In the genomic region with DNA sequence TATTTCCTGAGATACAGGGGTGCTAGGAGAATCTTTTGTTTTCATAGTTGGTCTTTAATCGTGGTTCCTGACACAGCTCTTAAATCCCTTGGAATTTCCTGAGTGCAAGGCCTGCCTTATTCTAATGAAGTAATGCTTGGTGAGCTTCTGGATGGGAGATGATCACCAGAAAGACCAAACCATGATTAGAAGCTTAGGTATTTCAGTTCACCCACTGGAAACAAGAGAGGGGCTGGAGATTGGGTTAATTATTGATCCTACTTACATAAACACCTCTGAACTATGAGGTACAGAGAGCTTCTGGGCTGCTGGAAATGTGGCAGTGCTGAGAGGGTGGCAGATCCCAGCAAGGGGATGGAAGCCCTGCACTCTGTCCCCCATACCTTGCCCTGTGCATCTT, we compare ENCODE assay signal across 19 cellular contexts.
"Had no signal": no experiment of that assay in that cellular context is flagged by ENCODE, and none has a peak within 500 bp of the region (broad histone marks: within the 10 kb centered on the region; RNA-seq: fewer than 3 reads in every experiment).

No MANE protein-coding gene starts in this region.

- H3K4me1 Mint-ChIP-seq: activated B cell treated with CpG ODN at 0.5 μM for 24 hours; activated CD8-positive, alpha-beta memory T cell treated with anti-CD3 and anti-CD28 coated beads, Interleukin-2, amount 10 ng/mL, durations not matched to agents 7 days and 5 days; brain; natural killer cell; T-cell had no signal

- DNase-seq: activated B cell treated with CpG ODN at 0.5 μM for 24 hours; activated CD4-positive, alpha-beta memory T cell treated with anti-CD3 and anti-CD28 coated beads for 36 hours; activated CD4-positive, alpha-beta T cell treated with anti-CD3 and anti-CD28 coated beads for 4 hours; activated CD8-positive, alpha-beta memory T cell treated with anti-CD3 and anti-CD28 coated beads, Interleukin-2, amount 10 ng/mL, durations not matched to agents 7 days and 5 days; activated naive CD4-positive, alpha-beta T cell treated with Interleukin-2 at 50 U/mL for 16 hours; activated T-cell treated with anti-CD3 and anti-CD28 coated beads, Interleukin-2, amount 50 U/mL, for 1 hour; central memory CD4-positive, alpha-beta T cell; colonic mucosa; endodermal cell; erythroblast; foreskin melanocyte; natural killer cell; stimulated activated CD4-positive, alpha-beta T cell treated with anti-CD3 and anti-CD28 coated beads, Interleukin-12 subunit alpha, Interleukin-12 subunit beta, amount 100 ng/mL, for 4 hours; stimulated activated CD4-positive, alpha-beta T cell treated with anti-CD3 and anti-CD28 coated beads, Interleukin-1b, Interleukin-23, amount 100 ng/mL, for 48 hours; stimulated activated naive CD4-positive, alpha-beta T cell treated with Interleukin-2 at 50 U/mL for 16 hours; T-cell; thyroid gland had no signal

- H3K27me3 Mint-ChIP-seq: activated B cell treated with CpG ODN at 0.5 μM for 24 hours; activated CD4-positive, alpha-beta memory T cell treated with anti-CD3 and anti-CD28 coated beads for 36 hours; activated CD8-positive, alpha-beta memory T cell treated with anti-CD3 and anti-CD28 coated beads, Interleukin-2, amount 10 ng/mL, durations not matched to agents 7 days and 5 days; T-cell had no signal

- H3K36me3 Mint-ChIP-seq: activated CD4-positive, alpha-beta memory T cell treated with anti-CD3 and anti-CD28 coated beads for 36 hours; activated CD8-positive, alpha-beta memory T cell treated with anti-CD3 and anti-CD28 coated beads, Interleukin-2, amount 10 ng/mL, durations not matched to agents 7 days and 5 days; brain; natural killer cell; T-cell had no signal

- H3K27me3 ChIP-seq: colonic mucosa, thyroid gland had no signal

- H3K4me3 ChIP-seq: colonic mucosa, thyroid gland had no signal

- H3K36me3 ChIP-seq: colonic mucosa, thyroid gland had no signal

- H3K4me3 Mint-ChIP-seq: activated B cell treated with CpG ODN at 0.5 μM for 24 hours; activated CD4-positive, alpha-beta memory T cell treated with anti-CD3 and anti-CD28 coated beads for 36 hours; activated CD8-positive, alpha-beta memory T cell treated with anti-CD3 and anti-CD28 coated beads, Interleukin-2, amount 10 ng/mL, durations not matched to agents 7 days and 5 days; brain; endodermal cell; natural killer cell; T-cell had no signal

- H3K9me3 Mint-ChIP-seq: activated B cell treated with CpG ODN at 0.5 μM for 24 hours; activated CD4-positive, alpha-beta memory T cell treated with anti-CD3 and anti-CD28 coated beads for 36 hours; activated T-helper 2 cell treated with anti-CD3 and anti-CD28 coated beads, Interferon-gamma antibody, Interleukin-2, Interleukin-4, amounts not matched to agents 10 μg/mL and 5 μg/mL and 100 μg/mL, durations not matched to agents 14 hours and 24 hours and 36 hours; brain; endodermal cell had no signal

- ATAC-seq: activated CD8-positive, alpha-beta memory T cell treated with anti-CD3 and anti-CD28 coated beads, Interleukin-2, amount 10 ng/mL, durations not matched to agents 7 days and 5 days; natural killer cell; T-cell had no signal

- H3K9me3 ChIP-seq: colonic mucosa, thyroid gland had no signal

- H3K27ac Mint-ChIP-seq: activated B cell treated with CpG ODN at 0.5 μM for 24 hours; activated CD4-positive, alpha-beta memory T cell treated with anti-CD3 and anti-CD28 coated beads for 36 hours; activated CD8-positive, alpha-beta memory T cell treated with anti-CD3 and anti-CD28 coated beads, Interleukin-2, amount 10 ng/mL, durations not matched to agents 7 days and 5 days; activated T-helper 2 cell treated with anti-CD3 and anti-CD28 coated beads, Interferon-gamma antibody, Interleukin-2, Interleukin-4, amounts not matched to agents 10 μg/mL and 5 μg/mL and 100 μg/mL, durations not matched to agents 14 hours and 24 hours and 36 hours; brain; endodermal cell; natural killer cell; T-cell had no signal

- H3K4me1 ChIP-seq: colonic mucosa, thyroid gland had no signal

- H3K27ac ChIP-seq: colonic mucosa, thyroid gland had no signal
